Comparison of ENCODE assay signal across 8 cellular contexts in genomic region chr2:231968820-231969219, GRCh38. TPM values are rescaled to one million over a fixed set of nuclear protein-coding genes. Genes with fewer than 3 reads are reported as not detected.
"Had no signal": no experiment of that assay in that cellular context is flagged by ENCODE, and none has a peak within 500 bp of the region (broad histone marks: within the 10 kb centered on the region; RNA-seq: fewer than 3 reads in every experiment).

No MANE protein-coding gene starts in this region.

- FAIRE-seq: G401.6, GM12878, GM12891, GM12892, GM18507, GM19239 had no signal

- DNase-seq: GDM1, GF-D8 had no signal

- ATAC-seq: GM12878 had no signal

- H3K4me3 ChIP-seq: GM12878 had no signal

RNA-seq across cellular contexts. Expression of gene NPPC, which starts 42.6 kb away (rescaled TPM):
- total RNA-seq: GM12878 had no signal
